In genomic region chr22:37485714-37486223, GRCh38 we compare ENCODE assay signal across 8 cellular contexts. TPM values are rescaled to one million over a fixed set of nuclear protein-coding genes. Genes with fewer than 3 reads are reported as not detected.
A peak's percentile ranks its signal among the peaks of the same experiment; 100 is the strongest.
DNase-seq lines count a peak whose midpoint lies in the region; ATAC-seq, FAIRE-seq and TF ChIP-seq lines count a peak whose summit lies in the region.

No MANE protein-coding gene starts in this region.

- H3K27ac ChIP-seq in KMS-11 (peak overlapping the region; percentile 80), pancreas (peak overlapping the region in 2 of 4 donors; percentile 40 to 44)

- no peaks in the 10 kb centered on the region for H3K36me3 ChIP-seq in KMS-11 (ENCODE audit: insufficient read depth)
- H3K36me3 ChIP-seq in pancreas: no peaks in the 10 kb centered on the region

- H3K27me3 Mint-ChIP-seq in activated naive CD8-positive, alpha-beta T cell: no peaks in the 10 kb centered on the region

- no peaks in the 10 kb centered on the region for H3K9me3 Mint-ChIP-seq in activated naive CD8-positive, alpha-beta T cell (ENCODE audit: low read depth)

- peaks cover 64% of the 10 kb centered on the region for H3K4me1 Mint-ChIP-seq in activated naive CD8-positive, alpha-beta T cell (ENCODE audit: low read depth)

- H3K9ac ChIP-seq in KMS-11: peak overlapping the region; percentile 92

- H3K4me3 Mint-ChIP-seq in activated naive CD8-positive, alpha-beta T cell: peak overlapping the region; percentile 91

- H3K36me3 Mint-ChIP-seq in activated naive CD8-positive, alpha-beta T cell: peaks cover 3% of the 10 kb centered on the region

- no peak for DNase-seq in GM19239 (ENCODE audit: insufficient read length, low spot score)
- DNase-seq in pancreas: peak in 1 of 6 donors; percentile 79
- DNase-seq in T1000 (lab: John Stamatoyannopoulos, UW): no peak

- H3K9me3 ChIP-seq in pancreas: no peaks in the 10 kb centered on the region

- TF ChIP-seq CTCF in KMS-11 (conservative IDR thresholded peaks at IDR 0.05; ENCODE audit: low read depth, low read length): no peak
- no peak for TF ChIP-seq CTCF in pancreas (IDR thresholded peaks at IDR 0.05)

- 67 to 71% methylated on average over 18 of the region's 18 CpGs for WGBS in pancreas, 2 donors

- FAIRE-seq in GM19239 (lab: Jason Lieb, UNC): peak; percentile 39
- no peak for FAIRE-seq in pancreas (lab: Jason Lieb, UNC)

- ATAC-seq in pancreas (peak in 1 of 4 donors; percentile 2), HG03039 (IDR thresholded peaks at IDR 0.05; ENCODE audit: unreplicated experiment) (no peak), GM21360 (IDR thresholded peaks at IDR 0.05; ENCODE audit: unreplicated experiment) (no peak), HG03139 (IDR thresholded peaks at IDR 0.05; ENCODE audit: unreplicated experiment) (no peak)

- peak overlapping the region; percentile 61; the same call in 1 of the 2 replicates for H2AFZ ChIP-seq in KMS-11 (ENCODE audit: low read depth)

- H3K4me3 ChIP-seq in KMS-11 (IDR thresholded peaks at IDR 0.05; ENCODE audit: insufficient read depth, low read depth, low read length): no peak overlapping the region
- peak overlapping the region in 3 of 4 donors; percentile 2 to 20 (median 12) for H3K4me3 ChIP-seq in pancreas

- intact Hi-C loops in pancreas (cut with DNase I): no loop called here

- peak overlapping the region; percentile 84 for H3K4me2 ChIP-seq in KMS-11

- peaks cover 17% of the 10 kb centered on the region for H3K4me1 ChIP-seq in KMS-11 (ENCODE audit: low read depth, poor library complexity, severe bottlenecking)
- H3K4me1 ChIP-seq in pancreas: no peaks in the 10 kb centered on the region

- H3K27me3 ChIP-seq in KMS-11 (ENCODE audit: insufficient read depth, low read depth) (no peaks in the 10 kb centered on the region), pancreas (no peaks in the 10 kb centered on the region)

- peak overlapping the region; percentile 92 for H3K27ac Mint-ChIP-seq in activated naive CD8-positive, alpha-beta T cell

- H4K20me1 ChIP-seq in KMS-11 (ENCODE audit: insufficient read depth): no peaks in the 10 kb centered on the region

- peaks cover 54% of the 10 kb centered on the region for H3K79me2 ChIP-seq in KMS-11 (ENCODE audit: insufficient read depth, low read depth)

RNA-seq across cellular contexts. Expression of gene MFNG, which starts 0.4 kb away (rescaled TPM):
- 10 to 100 TPM in 1 of 6 donors, 1 to 10 TPM in 5; 1.5 to 10.5 (median 3.4) TPM for total RNA-seq in pancreas
- polyA plus RNA-seq in pancreas: 1 to 10 TPM; 5.2 to 6.5 TPM

RNA-seq across cellular contexts. Expression of gene CARD10, which starts 33.4 kb away (rescaled TPM):
- 10 to 100 TPM in 4 of 6 donors, 1 to 10 TPM in 2; 9.9 to 20.6 (median 11.5) TPM for total RNA-seq in pancreas
- polyA plus RNA-seq in pancreas: 10 to 100 TPM; 29.9 to 30.2 TPM

RNA-seq across cellular contexts. Expression of gene ELFN2, which starts 58.5 kb away (rescaled TPM):
- total RNA-seq in pancreas: 1 to 10 TPM in 3 of 6 donors, under 1 TPM in 3; 0.19 to 1.8 (median 1.1) TPM
- polyA plus RNA-seq in pancreas: 1 to 10 TPM in 1 of 2 donors, under 1 TPM in 1; 0.23 to 2.1 TPM
